ENCODE assay signal across 15 cellular contexts in the genomic region with DNA sequence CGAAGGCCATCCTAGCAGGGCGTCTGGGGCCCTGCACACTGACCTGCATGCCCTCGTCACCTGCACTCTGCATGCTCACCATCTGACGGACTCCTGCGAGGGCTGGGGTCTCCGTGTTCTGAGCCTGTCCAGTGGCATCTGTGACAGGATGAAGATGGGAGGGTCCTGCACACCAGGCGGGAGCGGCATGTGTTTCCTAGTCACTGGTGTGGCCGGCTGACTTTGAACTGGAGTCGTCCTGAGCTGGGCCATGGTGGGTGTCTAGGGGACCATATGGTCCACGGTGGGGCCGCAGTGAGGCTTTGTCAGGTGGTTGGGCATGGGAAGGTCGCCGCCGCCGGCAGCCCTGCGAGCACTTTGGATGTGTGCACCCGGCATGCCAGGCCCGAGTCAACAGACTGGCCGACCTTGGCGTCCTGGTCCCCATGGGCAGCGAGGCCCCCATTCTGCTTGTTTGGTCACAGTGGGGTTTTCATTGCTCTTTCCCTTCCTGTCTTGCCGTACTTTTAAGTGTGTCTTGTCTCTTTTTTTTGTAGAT.
"Had no signal": no experiment of that assay in that cellular context is flagged by ENCODE, and none has a peak within 500 bp of the region (broad histone marks: within the 10 kb centered on the region; RNA-seq: fewer than 3 reads in every experiment).

No MANE protein-coding gene starts in this region.

- H3K27me3 Mint-ChIP-seq: activated CD4-positive, alpha-beta T cell treated with anti-CD3 and anti-CD28 coated beads, Interleukin-2, amount 10 ng/mL, durations not matched to agents 24 days and 14 days; naive B cell had no signal

- H3K4me1 Mint-ChIP-seq: activated CD4-positive, alpha-beta T cell treated with anti-CD3 and anti-CD28 coated beads, Interleukin-2, amount 10 ng/mL, durations not matched to agents 24 days and 14 days had no signal

- H3K27ac Mint-ChIP-seq: activated CD4-positive, alpha-beta T cell treated with anti-CD3 and anti-CD28 coated beads, Interleukin-2, amount 10 ng/mL, durations not matched to agents 24 days and 14 days had no signal

- DNase-seq: activated CD4-positive, alpha-beta T cell treated with anti-CD3 and anti-CD28 coated beads, Interleukin-2, amount 10 ng/mL, durations not matched to agents 24 days and 14 days; activated CD8-positive, alpha-beta memory T cell treated with anti-CD3 and anti-CD28 coated beads for 24 hours; activated CD8-positive, alpha-beta memory T cell treated with anti-CD3 and anti-CD28 coated beads, Interleukin-2, amount 50 U/mL, for 48 hours; activated effector memory CD4-positive, alpha-beta T cell treated with anti-CD3 and anti-CD28 coated beads, Interleukin-2, amount 50 U/mL, for 16 hours; activated T-cell treated with anti-CD3 and anti-CD28 coated beads, Interleukin-2, amount 50 U/mL, for 72 hours; erythroblast; foreskin melanocyte; naive B cell; pancreas; sigmoid colon; stimulated activated CD4-positive, alpha-beta T cell treated with anti-CD3 and anti-CD28 coated beads, Interleukin-4, amount 100 ng/mL, for 4 hours; stimulated activated naive CD4-positive, alpha-beta T cell; trophoblast cell had no signal

- H3K9me3 Mint-ChIP-seq: activated CD4-positive, alpha-beta T cell treated with anti-CD3 and anti-CD28 coated beads, Interleukin-2, amount 10 ng/mL, durations not matched to agents 24 days and 14 days; activated naive CD4-positive, alpha-beta T cell treated with anti-CD3 and anti-CD28 coated beads, Interleukin-2, amount 50 U/mL, for 72 hours; activated T-cell treated with anti-CD3 and anti-CD28 coated beads, Interleukin-2, amount 50 U/mL, for 72 hours; naive B cell had no signal

- H3K4me3 Mint-ChIP-seq: activated CD4-positive, alpha-beta T cell treated with anti-CD3 and anti-CD28 coated beads, Interleukin-2, amount 10 ng/mL, durations not matched to agents 24 days and 14 days; activated T-cell treated with anti-CD3 and anti-CD28 coated beads, Interleukin-2, amount 50 U/mL, for 72 hours; naive B cell had no signal

- ATAC-seq: activated naive CD4-positive, alpha-beta T cell treated with anti-CD3 and anti-CD28 coated beads, Interleukin-2, amount 50 U/mL, for 72 hours; activated T-cell treated with anti-CD3 and anti-CD28 coated beads, Interleukin-2, amount 50 U/mL, for 72 hours; left lobe of liver; pancreas had no signal
